Comparison of ENCODE assay signal across 1 cellular context in genomic region chr4:123936615-123937014, GRCh38.
TF ChIP-seq lines count a peak whose summit lies in the region.

No MANE protein-coding gene starts in this region.

TF ChIP-seq in IMR-90, 13 proteins besides CTCF, POLR2A, EP300 and RAD21 (continued from another document):
- TF ChIP-seq ELK1 (IDR thresholded peaks at IDR 0.05; ENCODE audit: borderline replicate concordance, low read depth, low read length) (no peak), BHLHE40 (IDR thresholded peaks at IDR 0.05; ENCODE audit: low read depth, low read length) (no peak), MAZ (IDR thresholded peaks at IDR 0.05; ENCODE audit: borderline replicate concordance, low read depth, low read length) (no peak), SMC3 (IDR thresholded peaks at IDR 0.05; ENCODE audit: low read depth, low read length) (no peak), CHD1 (IDR thresholded peaks at IDR 0.05; ENCODE audit: low read depth, low read length) (no peak), NFE2L2 (IDR thresholded peaks at IDR 0.05; ENCODE audit: low read depth, low read length) (no peak), RFX5 (IDR thresholded peaks at IDR 0.05; ENCODE audit: low read depth, low read length) (no peak), USF2 (IDR thresholded peaks at IDR 0.05; ENCODE audit: low read depth, low read length) (no peak), MXI1 (IDR thresholded peaks at IDR 0.05; ENCODE audit: borderline replicate concordance, low read depth, low read length) (no peak), MAFK (IDR thresholded peaks at IDR 0.05; ENCODE audit: low read depth, low read length) (no peak)
